In the genomic region with DNA sequence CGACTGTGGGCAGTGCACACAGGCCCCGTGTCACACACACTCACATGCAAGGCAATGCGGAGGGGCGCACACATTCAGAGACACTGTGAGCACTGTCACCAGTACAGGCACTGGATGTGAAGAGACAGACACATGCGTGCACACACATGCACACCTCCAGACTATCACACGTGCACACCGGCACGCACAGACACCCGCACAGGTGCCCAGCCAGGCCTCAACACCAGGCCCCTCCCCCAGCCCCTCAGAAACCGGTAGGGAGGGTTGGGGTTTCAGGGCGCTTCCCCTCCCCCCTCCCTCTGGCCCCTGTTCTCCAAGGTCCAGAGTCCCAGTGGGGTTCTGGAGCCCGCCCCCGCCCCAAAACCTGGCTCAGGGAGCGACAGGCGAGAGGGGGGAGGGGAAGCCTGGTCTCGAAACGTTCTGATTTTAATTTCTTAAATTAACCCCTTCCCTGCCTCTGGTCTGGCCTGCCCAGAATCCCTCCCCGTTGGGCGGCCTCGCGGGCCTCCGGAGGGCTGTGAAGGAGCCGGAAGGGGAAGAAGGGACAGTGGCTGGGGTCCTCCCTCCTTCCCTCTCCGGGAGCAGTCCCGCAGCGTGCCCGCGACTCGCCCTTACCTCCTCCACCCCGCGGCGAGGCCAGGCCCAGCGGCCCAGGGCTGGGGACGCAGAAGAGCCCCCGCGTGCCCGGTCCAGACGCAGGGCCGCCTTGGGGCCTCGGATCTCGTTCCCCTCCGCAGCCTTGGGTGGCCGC, we compare ENCODE assay signal across 9 cellular contexts. TPM values are rescaled to one million over a fixed set of nuclear protein-coding genes. Genes with fewer than 3 reads are reported as not detected.
DNase-seq lines count a peak whose midpoint lies in the region; ATAC-seq, FAIRE-seq and TF ChIP-seq lines count a peak whose summit lies in the region.
"Had no signal": no experiment of that assay in that cellular context is flagged by ENCODE, and none has a peak within 500 bp of the region (broad histone marks: within the 10 kb centered on the region; RNA-seq: fewer than 3 reads in every experiment).

No MANE protein-coding gene starts in this region.

- RAD21 ChIA-PET in GM12878 (lab: Charles Lee; ENCODE audit: unreplicated experiment), result interaction anchor here (1.2 to 2.1 kb wide), 3 partner anchors 10 to 106 kb away, joined by 3 to 5 read pairs (median 4); a partner anchor contains a TSS

- in situ Hi-C loops in GM12878 (cut with MboI), result no loop called here

- peak overlapping the region; percentile 61 for H2AFZ ChIP-seq in GM12878 (ENCODE audit: control insufficient read depth, low read depth, low read length)

- H3K4me2 ChIP-seq in GM12878 (ENCODE audit: control insufficient read depth, insufficient read depth), result peak overlapping the region; percentile 87

- TF ChIP-seq EP300 in GM12878 (IDR thresholded peaks at IDR 0.05; ENCODE audit: borderline replicate concordance in 1 of 2, control insufficient read depth in 1 of 2, low read depth in 2 of 2, low read length in 2 of 2) (no peak), stomach (IDR thresholded peaks at IDR 0.05) (no peak)

- no peak for FAIRE-seq in GM12878 (lab: Jason Lieb, UNC)
- FAIRE-seq: endometrium had no signal

- peak overlapping the region; percentile 79 for H3K9ac ChIP-seq in GM12878 (ENCODE audit: control insufficient read depth, insufficient read depth, low read length)

- BruUV-seq in GM12878 (replicated peaks; lab: Mats Ljungman, UMichigan), result no TSS peak

- peak; percentile 40 for ATAC-seq in GM12878
- ATAC-seq in left colon, result peak; percentile 23

- peak overlapping the region; percentile 62 for H3K4me3 ChIP-seq in HFF-Myc (replicated peaks; ENCODE audit: low read depth, low read length)
- H3K4me3 ChIP-seq in GM12878, result peak overlapping the region; percentile 99
- peak overlapping the region; percentile 63 to 92 (median 81) for H3K4me3 ChIP-seq in stomach

- intact Hi-C loops in GM12878 (cut with micrococcal nuclease; ENCODE audit: unreplicated experiment), result loop anchor here (2.0 kb wide), 2 partner anchors 49 to 101 kb away; a partner anchor contains a TSS
- intact Hi-C loops in left colon (cut with DNase I, micrococcal nuclease), result no loop called here
- intact Hi-C loops in stomach (cut with DNase I; ENCODE audit: low total_unique reads), result no loop called here

- H3K27me3 ChIP-seq in GM12878 (replicated peaks in 1 of 2; ENCODE audit: control insufficient read depth in 2 of 2, insufficient read depth in 2 of 2, low read length in 1 of 2), result no peaks in the 10 kb centered on the region
- H3K27me3 ChIP-seq in stomach, result peaks cover 0 to 53% (median 9%) of the 10 kb centered on the region in 3 donors

- H3K27ac ChIP-seq in GM12878 (ENCODE audit: control insufficient read depth, insufficient read depth) (peak overlapping the region; percentile 80), stomach (peak overlapping the region in 4 of 5 donors; percentile 22 to 50 (median 29))

- H3K4me1 ChIP-seq in GM12878 (ENCODE audit: control insufficient read depth, insufficient read depth, low read length), result peaks cover 11% of the 10 kb centered on the region
- H3K4me1 ChIP-seq in stomach, result peaks cover 14 to 25% (median 23%) of the 10 kb centered on the region in 4 donors

- POLR2A ChIA-PET in GM12878 (lab: Charles Lee), result interaction anchor here (0.8 to 2.3 kb wide), 3 partner anchors 10 to 51 kb away, joined by 3 to 12 read pairs (median 5); a partner anchor contains a TSS

- H3K9me3 ChIP-seq in GM12878 (replicated peaks; ENCODE audit: control insufficient read depth, insufficient read depth, low read length) (no peaks in the 10 kb centered on the region), stomach (no peaks in the 10 kb centered on the region)

- WGBS in GM12878 (ENCODE audit: insufficient coverage, insufficient replicate concordance, low lambda C conversion rate, missing lambda C conversion rate), result under 1% methylated on average over 23 of the region's 43 CpGs
- WGBS in stomach, 5 donors, result 3 to 6% (median 4%) methylated on average over 12 to 43 of the region's 43 CpGs

- H3K36me3 ChIP-seq in GM12878 (ENCODE audit: control insufficient read depth in 2 of 2, insufficient read depth in 2 of 2, low read length in 1 of 2), result no peaks in the 10 kb centered on the region; a peak in 1 of 4 replicates
- H3K36me3 ChIP-seq in stomach, result no peaks in the 10 kb centered on the region

- TF ChIP-seq CTCF in HFF-Myc (IDR thresholded peaks at IDR 0.05; ENCODE audit: low read depth, low read length, missing control alignments) (no peak), GM12878 (IDR thresholded peaks at IDR 0.05 in 2 of 3, conservative IDR thresholded peaks at IDR 0.05 in 1 of 3; ENCODE audit: control insufficient read depth in 2 of 3, extremely low read depth in 1 of 3, insufficient read depth in 1 of 3, low read depth in 3 of 3, low read length in 3 of 3) (no peak), stomach (IDR thresholded peaks at IDR 0.05) (no peak)

- TF ChIP-seq POLR2A in GM12878 (IDR thresholded peaks at IDR 0.05; ENCODE audit: low read depth, low read length) (peak; percentile 63), stomach (IDR thresholded peaks at IDR 0.05) (no peak)

- SMC1A ChIA-PET in GM12878 (lab: Charles Lee; ENCODE audit: uncharacterized antibody, unreplicated experiment), result interaction anchor here (1.2 kb wide), 1 partner anchor 11 kb away, joined by 3 read pairs; no protein-coding TSS in a partner anchor

- TF ChIP-seq RAD21 in GM12878 (IDR thresholded peaks at IDR 0.05; ENCODE audit: insufficient read depth, low read depth, low read length), result no peak

- CTCF ChIA-PET in GM12878 (lab: Yijun Ruan, JAX), result interaction anchor here (1.6 to 2.9 kb wide), 2 partner anchors 48 to 49 kb away, joined by 8 to 10 read pairs; a partner anchor contains a TSS

- H4K20me1 ChIP-seq in GM12878 (ENCODE audit: control insufficient read depth, insufficient read depth), result no peaks in the 10 kb centered on the region; the same call in 1 of the 2 replicates

- H3K79me2 ChIP-seq in GM12878 (ENCODE audit: control insufficient read depth, insufficient read depth, low read length), result peaks cover 47% of the 10 kb centered on the region

- DNase-seq in NCI-H2081 (lab: John Stamatoyannopoulos, UW), result peak; percentile 36 to 39
- DNase-seq in NCI-H2081 treated with DMSO at 0.1 percent for 48 hours (lab: John Stamatoyannopoulos, UW), result no peak
- DNase-seq in HFF-Myc (ENCODE audit: extremely low read depth, low read depth), result no peak
- DNase-seq in NCI-H2227 treated with DMSO at 0.1 percent for 48 hours (lab: John Stamatoyannopoulos, UW), result peak; percentile 24
- DNase-seq in GM12878 (ENCODE audit: low read depth, low spot score), result no peak
- peak in 1 of 2 donors; percentile 26 for DNase-seq in left colon
- DNase-seq in stomach, result no peak
- no peak for DNase-seq in NCI-H187 (lab: John Stamatoyannopoulos, UW)

RNA-seq across cellular contexts. Expression of a gene that starts 0.6 kb away (rescaled TPM):
- 29.6 and 30.1 TPM in 2 replicates for total RNA-seq in GM12878 (2013; cell fraction: nucleolus; rRNA removed)
- total RNA-seq in GM12878 (2014; rRNA removed), result 11.7 and 14.7 TPM in 2 replicates
- 7.4 and 7.9 TPM in 2 replicates for total RNA-seq in GM12878 (2014; rRNA removed; fragmentation: Illumina TruSeq; extraction: Trizol)
- total RNA-seq in GM12878 (2021), result 37.0 and 38.9 TPM in 2 replicates
- polyA plus RNA-seq in GM12878 (2011; ENCODE audit: low read depth), result 11.1 TPM
- polyA plus RNA-seq in GM12878 (2011; rRNA removed), result 14.5 and 18.9 TPM in 2 replicates
- polyA plus RNA-seq in GM12878 (2011; cell fraction: cytosol; rRNA removed), result 22.8 and 28.9 TPM in 2 replicates
- 122 and 135 TPM in 2 replicates for polyA plus RNA-seq in GM12878 (2011; cell fraction: nucleus; rRNA removed)
- polyA plus RNA-seq in GM12878 (2012), result 20.1 and 22.7 TPM in 2 replicates
- polyA plus RNA-seq in GM12878 (2014; fragmentation: Illumina TruSeq; extraction: Trizol), result 11.7 and 17.4 TPM in 2 replicates
- polyA plus RNA-seq in GM12878 (2014; fragmentation: Nextera tagmentation; extraction: Ambion mirVana), result 1 to 10 TPM; 1.9 to 2.0 TPM
- polyA plus RNA-seq in GM12878 (2014; rRNA removed), result 29.9 and 32.7 TPM in 2 replicates
- polyA plus RNA-seq in GM12878 (2016; fragmentation: Nextera tagmentation; extraction: Ambion mirVana), result 1 to 10 TPM; 2.8 to 4.1 TPM
- polyA minus RNA-seq in GM12878 (2011; rRNA and poly(A)+ RNA removed), result 16.0 and 25.1 TPM in 2 replicates
- polyA minus RNA-seq in GM12878 (2011; cell fraction: cytosol; rRNA and poly(A)+ RNA removed), result 9.6 and 9.8 TPM in 2 replicates
- polyA minus RNA-seq in GM12878 (2011; cell fraction: nucleus; rRNA and poly(A)+ RNA removed), result 19.1 and 28.5 TPM in 2 replicates
- 1 to 10 TPM; 2.1 to 2.5 TPM for total RNA-seq in left colon
- 10 to 100 TPM in 1 of 5 donors, 1 to 10 TPM in 3, under 1 TPM in 1; 0.55 to 16.8 (median 4.0) TPM for total RNA-seq in stomach
- polyA plus RNA-seq in stomach, result 1 to 10 TPM in 1 of 3 donors, under 1 TPM in 2; 0.62 to 1.4 (median 0.80) TPM

RNA-seq across cellular contexts. Expression of a gene that starts 9.6 kb away (rescaled TPM):
- total RNA-seq in GM12878 (2013; cell fraction: nucleolus; rRNA removed), result 0.15 TPM in 1 of 2 replicates, not detected in the other
- total RNA-seq in GM12878 (2014; rRNA removed), result not detected in 2 replicates
- not detected in 2 replicates for total RNA-seq in GM12878 (2014; rRNA removed; fragmentation: Illumina TruSeq; extraction: Trizol)
- 0.16 TPM in 1 of 2 replicates, not detected in the other for total RNA-seq in GM12878 (2021)
- not detected for polyA plus RNA-seq in GM12878 (2011; ENCODE audit: low read depth)
- not detected in 2 replicates for polyA plus RNA-seq in GM12878 (2011; rRNA removed)
- not detected in 2 replicates for polyA plus RNA-seq in GM12878 (2011; cell fraction: cytosol; rRNA removed)
- 0.09 and 0.22 TPM in 2 replicates for polyA plus RNA-seq in GM12878 (2011; cell fraction: nucleus; rRNA removed)
- not detected in 2 replicates for polyA plus RNA-seq in GM12878 (2012)
- not detected in 2 replicates for polyA plus RNA-seq in GM12878 (2014; fragmentation: Illumina TruSeq; extraction: Trizol)
- not detected for polyA plus RNA-seq in GM12878 (2014; fragmentation: Nextera tagmentation; extraction: Ambion mirVana)
- polyA plus RNA-seq in GM12878 (2014; rRNA removed), result not detected in 2 replicates
- polyA plus RNA-seq in GM12878 (2016; fragmentation: Nextera tagmentation; extraction: Ambion mirVana), result under 1 TPM in 1 of 2 experiments, not detected in 1; 0.07 TPM
- not detected in 2 replicates for polyA minus RNA-seq in GM12878 (2011; rRNA and poly(A)+ RNA removed)
- not detected in 2 replicates for polyA minus RNA-seq in GM12878 (2011; cell fraction: cytosol; rRNA and poly(A)+ RNA removed)
- 0.12 TPM in 1 of 2 replicates, not detected in the other for polyA minus RNA-seq in GM12878 (2011; cell fraction: nucleus; rRNA and poly(A)+ RNA removed)
- not detected for total RNA-seq in left colon
- not detected for total RNA-seq in stomach
- under 1 TPM in 2 of 3 donors, not detected in 1; 0.05 to 0.31 TPM for polyA plus RNA-seq in stomach

RNA-seq across cellular contexts. Expression of a gene that starts 49.6 kb away (rescaled TPM):
- total RNA-seq in GM12878 (2013; cell fraction: nucleolus; rRNA removed), result 85.4 and 96.2 TPM in 2 replicates
- total RNA-seq in GM12878 (2014; rRNA removed), result 468 and 475 TPM in 2 replicates
- 472 and 478 TPM in 2 replicates for total RNA-seq in GM12878 (2014; rRNA removed; fragmentation: Illumina TruSeq; extraction: Trizol)
- 474 and 494 TPM in 2 replicates for total RNA-seq in GM12878 (2021)
- 269 TPM for polyA plus RNA-seq in GM12878 (2011; ENCODE audit: low read depth)
- polyA plus RNA-seq in GM12878 (2011; rRNA removed), result 498 and 571 TPM in 2 replicates
- 415 and 490 TPM in 2 replicates for polyA plus RNA-seq in GM12878 (2011; cell fraction: cytosol; rRNA removed)
- 162 and 206 TPM in 2 replicates for polyA plus RNA-seq in GM12878 (2011; cell fraction: nucleus; rRNA removed)
- 217 and 463 TPM in 2 replicates for polyA plus RNA-seq in GM12878 (2012)
- 574 and 674 TPM in 2 replicates for polyA plus RNA-seq in GM12878 (2014; fragmentation: Illumina TruSeq; extraction: Trizol)
- polyA plus RNA-seq in GM12878 (2014; fragmentation: Nextera tagmentation; extraction: Ambion mirVana), result 100 to 1,000 TPM; 206 to 377 TPM
- polyA plus RNA-seq in GM12878 (2014; rRNA removed), result 530 and 598 TPM in 2 replicates
- polyA plus RNA-seq in GM12878 (2016; fragmentation: Nextera tagmentation; extraction: Ambion mirVana), result 100 to 1,000 TPM; 455 to 510 TPM
- polyA minus RNA-seq in GM12878 (2011; rRNA and poly(A)+ RNA removed), result 387 and 498 TPM in 2 replicates
- 110 and 130 TPM in 2 replicates for polyA minus RNA-seq in GM12878 (2011; cell fraction: cytosol; rRNA and poly(A)+ RNA removed)
- 69.8 and 106 TPM in 2 replicates for polyA minus RNA-seq in GM12878 (2011; cell fraction: nucleus; rRNA and poly(A)+ RNA removed)
- 100 to 1,000 TPM; 120 to 140 TPM for total RNA-seq in left colon
- total RNA-seq in stomach, result 100 to 1,000 TPM; 124 to 243 (median 145) TPM
- 100 to 1,000 TPM; 140 to 159 (median 150) TPM for polyA plus RNA-seq in stomach

RNA-seq across cellular contexts. Expression of a gene that starts 50.7 kb away (rescaled TPM):
- 1.1 and 2.2 TPM in 2 replicates for total RNA-seq in GM12878 (2013; cell fraction: nucleolus; rRNA removed)
- total RNA-seq in GM12878 (2014; rRNA removed), result 16.9 and 18.6 TPM in 2 replicates
- 11.7 and 12.4 TPM in 2 replicates for total RNA-seq in GM12878 (2014; rRNA removed; fragmentation: Illumina TruSeq; extraction: Trizol)
- total RNA-seq in GM12878 (2021), result 13.4 and 15.7 TPM in 2 replicates
- polyA plus RNA-seq in GM12878 (2011; ENCODE audit: low read depth), result 4.2 TPM
- polyA plus RNA-seq in GM12878 (2011; rRNA removed), result 5.1 and 8.9 TPM in 2 replicates
- 13.5 and 18.2 TPM in 2 replicates for polyA plus RNA-seq in GM12878 (2011; cell fraction: cytosol; rRNA removed)
- 7.2 and 7.9 TPM in 2 replicates for polyA plus RNA-seq in GM12878 (2011; cell fraction: nucleus; rRNA removed)
- polyA plus RNA-seq in GM12878 (2012), result 6.9 and 7.9 TPM in 2 replicates
- polyA plus RNA-seq in GM12878 (2014; fragmentation: Illumina TruSeq; extraction: Trizol), result 6.2 and 12.6 TPM in 2 replicates
- polyA plus RNA-seq in GM12878 (2014; fragmentation: Nextera tagmentation; extraction: Ambion mirVana), result 1 to 10 TPM; 3.7 to 8.1 TPM
- polyA plus RNA-seq in GM12878 (2014; rRNA removed), result 14.9 and 16.1 TPM in 2 replicates
- 10 to 100 TPM; 31.5 to 39.0 TPM for polyA plus RNA-seq in GM12878 (2016; fragmentation: Nextera tagmentation; extraction: Ambion mirVana)
- 5.1 and 11.0 TPM in 2 replicates for polyA minus RNA-seq in GM12878 (2011; rRNA and poly(A)+ RNA removed)
- 1.9 and 4.0 TPM in 2 replicates for polyA minus RNA-seq in GM12878 (2011; cell fraction: cytosol; rRNA and poly(A)+ RNA removed)
- polyA minus RNA-seq in GM12878 (2011; cell fraction: nucleus; rRNA and poly(A)+ RNA removed), result 1.6 and 4.6 TPM in 2 replicates
- 10 to 100 TPM; 40.2 to 51.9 TPM for total RNA-seq in left colon
- 100 to 1,000 TPM in 1 of 5 donors, 10 to 100 TPM in 2, 1 to 10 TPM in 2; 7.1 to 123 (median 18.7) TPM for total RNA-seq in stomach
- polyA plus RNA-seq in stomach, result 10 to 100 TPM; 21.5 to 45.9 (median 30.1) TPM

Comparison
In these comparisons a context has a peak if more than half of its experiments do, and no peak if none do; other contexts are left out.
1. DNase-seq: peak in NCI-H2081 (2 of 2) and NCI-H2227 treated with DMSO at 0.1 percent for 48 hours (single experiment); none in NCI-H2081 treated with DMSO at 0.1 percent for 48 hours (single experiment), HFF-Myc (single experiment), GM12878 (single experiment), stomach (single experiment) and NCI-H187 (0 of 2).
2. Peak in every context shown above with its lines, with median percentiles within 50 percentile points of each other: H3K4me3 ChIP-seq.